ENCODE assay signal across 13 cellular contexts in the genomic region with DNA sequence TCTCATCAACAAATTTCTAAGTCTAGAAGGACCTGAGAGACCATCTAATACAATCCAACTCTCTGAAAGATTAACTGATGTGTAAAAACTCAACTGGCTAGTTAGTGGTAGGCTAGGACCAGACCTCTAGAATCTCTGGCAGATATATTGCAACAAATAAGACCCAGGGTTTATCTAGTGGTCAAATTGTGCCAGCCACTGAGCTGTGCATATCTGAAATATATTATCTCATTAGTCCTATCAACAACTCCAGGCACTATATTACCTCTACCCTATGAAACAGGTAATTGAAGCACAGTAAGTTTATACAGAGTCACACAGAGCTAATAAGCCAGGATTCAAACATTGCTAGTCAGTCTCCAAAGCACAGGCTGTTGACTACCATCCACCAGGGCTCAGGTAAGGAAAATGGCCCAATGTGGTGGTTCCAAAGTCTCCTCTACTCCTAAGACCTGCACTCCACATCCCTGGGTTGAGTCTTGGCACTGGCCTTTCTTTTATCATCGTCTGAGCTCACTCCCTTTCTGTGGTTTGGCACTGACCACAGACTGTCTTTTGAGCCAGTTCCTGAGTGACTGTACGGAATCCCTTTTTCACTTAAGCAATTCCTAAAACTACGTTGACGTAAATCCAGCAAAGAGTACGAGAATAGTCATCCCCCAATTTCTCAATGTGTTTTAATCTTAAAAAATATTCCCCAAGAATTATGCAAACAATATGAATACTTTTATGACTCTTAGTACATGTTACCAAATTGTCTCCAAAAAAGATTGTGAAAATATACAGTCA. TPM values are rescaled to one million over a fixed set of nuclear protein-coding genes. Genes with fewer than 3 reads are reported as not detected.
DNase-seq lines count a peak whose midpoint lies in the region; ATAC-seq, FAIRE-seq and TF ChIP-seq lines count a peak whose summit lies in the region.
"Had no signal": no experiment of that assay in that cellular context is flagged by ENCODE, and none has a peak within 500 bp of the region (broad histone marks: within the 10 kb centered on the region; RNA-seq: fewer than 3 reads in every experiment).

No MANE protein-coding gene starts in this region.

- intact Hi-C loops in MCF 10A (cut with micrococcal nuclease), result no loop called here

- ATAC-seq in lung (ENCODE audit: insufficient read depth, low FRiP score), result peak; percentile 85
- ATAC-seq in activated CD4-positive, CD25-positive, alpha-beta regulatory T cell treated with anti-CD3 and anti-CD28 coated beads, Interleukin-2, amount 50 U/mL, for 24 hours, result no peak
- no peak for ATAC-seq in HG02938 (IDR thresholded peaks at IDR 0.05; ENCODE audit: unreplicated experiment)

- POLR2A ChIA-PET in MCF 10A (lab: Yijun Ruan, JAX), result interaction anchor here (0.7 to 2.7 kb wide), 11 partner anchors 10 to 1866 kb away, joined by 3 to 13 read pairs (median 3); a partner anchor contains a TSS

- H3K4me3 ChIP-seq in lung, result no peak overlapping the region

- H3K27ac Mint-ChIP-seq in MCF 10A (ENCODE audit: low read depth, unreplicated experiment), result peak overlapping the region; percentile 93
- H3K27ac Mint-ChIP-seq: brain, IgD-negative memory B cell had no signal

- H3K27me3 ChIP-seq in lung (ENCODE audit: control insufficient read depth, insufficient read depth), result no peaks in the 10 kb centered on the region

- no peaks in the 10 kb centered on the region for H3K4me1 ChIP-seq in lung (ENCODE audit: control insufficient read depth in 2 of 2, insufficient read depth in 2 of 2, low read length in 2 of 2)

- WGBS in lung, 2 donors, result 28 to 41% methylated on average over 5 of the region's 5 CpGs

- H3K27me3 Mint-ChIP-seq in MCF 10A (ENCODE audit: insufficient read depth, unreplicated experiment), result no peaks in the 10 kb centered on the region
- H3K27me3 Mint-ChIP-seq: IgD-negative memory B cell had no signal

- H3K9me3 Mint-ChIP-seq in MCF 10A (ENCODE audit: unreplicated experiment), result peaks cover 4% of the 10 kb centered on the region

- no peak for FAIRE-seq in HTR-8/SVneo (lab: Jason Lieb, UNC)

- H3K4me3 Mint-ChIP-seq in MCF 10A (ENCODE audit: unreplicated experiment), result no peak overlapping the region
- H3K4me3 Mint-ChIP-seq: brain, IgD-negative memory B cell had no signal

- in situ Hi-C loops in ACHN (cut with HindIII; ENCODE audit: low pct_ligation_motif_present, low pct_unique_long_range_greater_than_20kb, low sequenced_read_pairs), result no loop called here

- H3K36me3 Mint-ChIP-seq in MCF 10A (ENCODE audit: insufficient read depth, unreplicated experiment), result no peaks in the 10 kb centered on the region
- H3K36me3 Mint-ChIP-seq: brain, IgD-negative memory B cell had no signal

- BruUV-seq in MCF 10A (replicated peaks; lab: Mats Ljungman, UMichigan), result TSS peak; percentile 84

- peak; percentile 22 for DNase-seq in ACHN
- DNase-seq in HTR-8/SVneo (ENCODE audit: insufficient read length, low spot score), result peak; percentile 12
- DNase-seq in MCF 10A (ENCODE audit: unreplicated experiment), result peak; percentile 99
- DNase-seq in lung (ENCODE audit: low spot score), result no peak
- DNase-seq in stimulated activated naive CD4-positive, alpha-beta T cell (lab: John Stamatoyannopoulos, UW), result no peak
- DNase-seq in glomerular visceral epithelial cell (ENCODE audit: extremely low spot score), result no peak
- DNase-seq: activated CD4-positive, alpha-beta T cell treated with anti-CD3 and anti-CD28 coated beads for 1 hour; stimulated activated CD8-positive, alpha-beta memory T cell treated with anti-CD3 and anti-CD28 coated beads, Interleukin-4, amount 100 ng/mL, for 48 hours had no signal

- TF ChIP-seq CTCF in MCF 10A (IDR thresholded peaks at IDR 0.05; ENCODE audit: unreplicated experiment) (no peak), lung (IDR thresholded peaks at IDR 0.05; ENCODE audit: control extremely low read depth, extremely low read depth) (no peak)

- H3K36me3 ChIP-seq in lung (ENCODE audit: control insufficient read depth in 2 of 2, insufficient read depth in 2 of 2, low read length in 2 of 2), result no peaks in the 10 kb centered on the region

- peaks cover 16% of the 10 kb centered on the region for H3K4me1 Mint-ChIP-seq in MCF 10A (ENCODE audit: insufficient read depth, unreplicated experiment)
- H3K4me1 Mint-ChIP-seq: brain had no signal

- H3K9me3 ChIP-seq in lung (ENCODE audit: control insufficient read depth in 2 of 2, insufficient read depth in 1 of 2, low read length in 1 of 2), result no peaks in the 10 kb centered on the region

- no peak overlapping the region for H3K27ac ChIP-seq in lung (ENCODE audit: low read depth in 1 of 2, low read length in 1 of 2)

- CTCF ChIA-PET in MCF 10A (lab: Yijun Ruan, JAX), result interaction anchor here (0.6 to 3.1 kb wide), 4 partner anchors 9 to 1373 kb away, joined by 3 to 23 read pairs (median 4); no protein-coding TSS in a partner anchor

RNA-seq across cellular contexts. Expression of a gene that starts 11.9 kb away (rescaled TPM):
- total RNA-seq in MCF 10A (2022) (123 and 211 TPM in 2 replicates), lung (10 to 100 TPM; 41.3 to 45.7 TPM)
- polyA plus RNA-seq in lung, result 10 to 100 TPM; 17.0 to 18.7 TPM
- total RNA-seq: pulmonary artery endothelial cell had no signal
- polyA plus RNA-seq: IgD-negative memory B cell had no signal

Comparison
In these comparisons a context has a peak if more than half of its experiments do, and no peak if none do; other contexts are left out.
1. DNase-seq: peak in ACHN (single experiment), HTR-8/SVneo (single experiment) and MCF 10A (single experiment); none in lung (single experiment), stimulated activated naive CD4-positive, alpha-beta T cell (0 of 6) and glomerular visceral epithelial cell (single experiment).